Comparison of ENCODE assay signal across 19 cellular contexts in genomic region chr10:129058664-129059155, GRCh38.
"Had no signal": no experiment of that assay in that cellular context is flagged by ENCODE, and none has a peak within 500 bp of the region (broad histone marks: within the 10 kb centered on the region; RNA-seq: fewer than 3 reads in every experiment).

No MANE protein-coding gene starts in this region.

- H3K4me1 ChIP-seq: adrenal gland, gastroesophageal sphincter, left ventricle myocardium inferior, parathyroid adenoma, vagina had no signal

- H3K4me3 ChIP-seq: adrenal gland, gastroesophageal sphincter, left ventricle myocardium inferior, thoracic aorta, vagina had no signal

- H3K36me3 Mint-ChIP-seq: activated CD8-positive, alpha-beta memory T cell treated with anti-CD3 and anti-CD28 coated beads, Interleukin-2, amount 10 ng/mL, durations not matched to agents 7 days and 5 days; activated naive CD4-positive, alpha-beta T cell treated with anti-CD3 and anti-CD28 coated beads, Interleukin-2, amount 50 U/mL, for 24 hours; natural killer cell treated with Interleukin-12 subunit alpha and Interleukin-12 subunit beta and Interleukin-15 and Interleukin-18, amount 100 ng/mL, for 72 hours; type B pancreatic cell had no signal

- ATAC-seq: gastroesophageal sphincter, right cardiac atrium had no signal

- H3K27me3 Mint-ChIP-seq: activated CD4-positive, alpha-beta T cell treated with anti-CD3 and anti-CD28 coated beads for 36 hours; activated CD8-positive, alpha-beta T cell treated with anti-CD3 and anti-CD28 coated beads for 36 hours; type B pancreatic cell had no signal

- H3K27ac Mint-ChIP-seq: activated B cell treated with CpG ODN at 0.5 μM for 24 hours; activated CD4-positive, alpha-beta T cell treated with anti-CD3 and anti-CD28 coated beads for 36 hours; activated CD8-positive, alpha-beta T cell treated with anti-CD3 and anti-CD28 coated beads for 36 hours; natural killer cell treated with Interleukin-12 subunit alpha and Interleukin-12 subunit beta and Interleukin-15 and Interleukin-18, amount 100 ng/mL, for 72 hours; type B pancreatic cell had no signal

- H3K27me3 ChIP-seq: adrenal gland, vagina had no signal

- H3K4me3 Mint-ChIP-seq: activated B cell treated with CpG ODN at 0.5 μM for 24 hours; activated CD4-positive, alpha-beta T cell treated with anti-CD3 and anti-CD28 coated beads for 36 hours; activated CD8-positive, alpha-beta T cell treated with anti-CD3 and anti-CD28 coated beads for 36 hours; type B pancreatic cell had no signal

- H3K9me3 ChIP-seq: adrenal gland, gastroesophageal sphincter, left ventricle myocardium inferior, neutrophil, thoracic aorta, vagina had no signal

- DNase-seq: activated B cell treated with CpG ODN at 0.5 μM for 24 hours; activated CD4-positive, alpha-beta T cell treated with anti-CD3 and anti-CD28 coated beads for 36 hours; activated CD8-positive, alpha-beta memory T cell treated with anti-CD3 and anti-CD28 coated beads, Interleukin-2, amount 10 ng/mL, durations not matched to agents 7 days and 5 days; activated CD8-positive, alpha-beta T cell treated with anti-CD3 and anti-CD28 coated beads for 36 hours; activated effector memory CD4-positive, alpha-beta T cell treated with anti-CD3 and anti-CD28 coated beads, Interleukin-2, amount 50 U/mL, for 16 hours; activated T-cell treated with anti-CD3 and anti-CD28 coated beads for 4 hours; adrenal gland; left ventricle myocardium inferior; right cardiac atrium; stimulated activated CD4-positive, alpha-beta T cell treated with anti-CD3 and anti-CD28 coated beads, Interleukin-4, amount 100 ng/mL, for 24 hours; stimulated activated naive CD4-positive, alpha-beta T cell treated with Interleukin-2 at 50 U/mL for 16 hours had no signal

- H3K36me3 ChIP-seq: adrenal gland, gastroesophageal sphincter, left ventricle myocardium inferior, neutrophil, thoracic aorta, vagina had no signal

- H3K27ac ChIP-seq: adrenal gland, gastroesophageal sphincter, left ventricle myocardium inferior, neutrophil, parathyroid adenoma, thoracic aorta, vagina had no signal

- H3K9me3 Mint-ChIP-seq: activated B cell treated with CpG ODN at 0.5 μM for 24 hours; activated CD8-positive, alpha-beta T cell treated with anti-CD3 and anti-CD28 coated beads for 36 hours; activated naive CD4-positive, alpha-beta T cell treated with anti-CD3 and anti-CD28 coated beads, Interleukin-2, amount 50 U/mL, for 24 hours; natural killer cell treated with Interleukin-12 subunit alpha and Interleukin-12 subunit beta and Interleukin-15 and Interleukin-18, amount 100 ng/mL, for 72 hours; type B pancreatic cell had no signal
